8 cellular contexts compared by ENCODE assay signal in the genomic region with DNA sequence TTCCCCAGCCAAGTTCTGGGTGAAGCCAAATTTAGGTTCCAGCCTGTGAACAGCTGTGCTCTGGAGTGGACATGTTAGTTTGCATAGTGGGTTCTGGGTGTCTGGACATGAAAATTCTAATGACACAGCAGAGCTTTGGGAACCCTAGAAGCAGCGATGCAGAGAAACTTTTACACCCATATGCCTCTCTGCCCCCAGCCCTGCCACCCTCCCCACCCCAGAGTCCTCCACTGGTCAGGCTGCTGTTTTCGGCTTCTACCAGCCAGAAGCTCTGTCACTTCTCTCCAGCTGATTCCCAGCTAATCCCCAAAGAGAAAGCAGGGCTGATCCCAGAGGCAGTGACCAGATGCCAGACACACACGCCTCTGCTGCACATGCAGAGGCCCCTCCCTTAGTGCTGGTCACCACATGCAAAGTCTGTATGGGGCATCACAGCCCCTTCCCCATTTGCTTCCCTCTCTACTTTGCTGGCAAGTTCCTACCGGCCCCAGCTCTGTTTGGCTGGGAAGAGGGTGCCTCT. TPM values are rescaled to one million over a fixed set of nuclear protein-coding genes. Genes with fewer than 3 reads are reported as not detected.
DNase-seq lines count a peak whose midpoint lies in the region; ATAC-seq and TF ChIP-seq lines count a peak whose summit lies in the region.

No MANE protein-coding gene starts in this region.

- H3K27me3 ChIP-seq in RWPE2 (ENCODE audit: insufficient read depth, poor library complexity, severe bottlenecking), result no peaks in the 10 kb centered on the region
- no peaks in the 10 kb centered on the region for H3K27me3 ChIP-seq in right cardiac atrium (ENCODE audit: control insufficient read depth, insufficient read depth)
- H3K27me3 ChIP-seq in upper lobe of right lung, result no peaks in the 10 kb centered on the region

- H3K9me3 ChIP-seq in RWPE2 (ENCODE audit: severe bottlenecking) (no peaks in the 10 kb centered on the region), right cardiac atrium (ENCODE audit: control insufficient read depth, low read length) (no peaks in the 10 kb centered on the region), upper lobe of right lung (no peaks in the 10 kb centered on the region)

- intact Hi-C loops in right cardiac atrium (cut with DNase I) (no loop called here), upper lobe of right lung (cut with DNase I) (no loop called here)

- no peak for DNase-seq in RWPE2 (ENCODE audit: low spot score)
- DNase-seq in right cardiac atrium, result peak in 2 of 3 donors; percentile 72 to 77
- DNase-seq in upper lobe of right lung, result no peak
- DNase-seq in activated CD4-positive, CD25-positive, alpha-beta regulatory T cell treated with anti-CD3 and anti-CD28 coated beads, Interleukin-2, amount 50 U/mL, for 72 hours, result no peak
- no peak for DNase-seq in stimulated activated CD4-positive, alpha-beta T cell treated with anti-CD3 and anti-CD28 coated beads, Interleukin-2, amount 100 ng/mL, for 24 hours
- DNase-seq in NCI-H1105 (lab: John Stamatoyannopoulos, UW), result no peak

- no peaks in the 10 kb centered on the region for H3K36me3 ChIP-seq in RWPE2 (ENCODE audit: low read depth)
- no peaks in the 10 kb centered on the region for H3K36me3 ChIP-seq in upper lobe of right lung

- H3K4me3 ChIP-seq in RWPE2 (ENCODE audit: severe bottlenecking) (no peak overlapping the region), right cardiac atrium (ENCODE audit: low read length) (no peak overlapping the region), upper lobe of right lung (no peak overlapping the region)

- H3K4me1 ChIP-seq in RWPE2 (ENCODE audit: insufficient read depth, poor library complexity, severe bottlenecking) (peaks cover 30% of the 10 kb centered on the region), right cardiac atrium (ENCODE audit: control insufficient read depth, insufficient read depth, low read length) (peaks cover 12% of the 10 kb centered on the region), upper lobe of right lung (peaks cover 39% of the 10 kb centered on the region)

- WGBS in right cardiac atrium, result 23% methylated on average over 4 of the region's 4 CpGs

- H3K27ac ChIP-seq in RWPE2 (ENCODE audit: poor library complexity, severe bottlenecking), result peak overlapping the region; percentile 26
- peak overlapping the region; percentile 76 for H3K27ac ChIP-seq in right cardiac atrium (ENCODE audit: low read length)
- H3K27ac ChIP-seq in upper lobe of right lung, result peak overlapping the region; percentile 86

- ATAC-seq in GM18520 (IDR thresholded peaks at IDR 0.05; ENCODE audit: unreplicated experiment), result peak; percentile 25
- peak; percentile 43 for ATAC-seq in HG02678 (IDR thresholded peaks at IDR 0.05; ENCODE audit: unreplicated experiment)
- no peak; the same call in 2 of the 3 replicates for ATAC-seq in RWPE2 (ENCODE audit: low read depth)
- peak; percentile 50 to 71 for ATAC-seq in right cardiac atrium
- peak; percentile 8 for ATAC-seq in upper lobe of right lung

- no peak for TF ChIP-seq CTCF in RWPE2 (IDR thresholded peaks at IDR 0.05; ENCODE audit: poor library complexity, severe bottlenecking)
- no peak for TF ChIP-seq CTCF in upper lobe of right lung (IDR thresholded peaks at IDR 0.05)

RNA-seq across cellular contexts. Expression of gene C10orf105, which starts 8.7 kb away (rescaled TPM):
- total RNA-seq in right cardiac atrium (under 1 TPM in 3 of 4 donors, not detected in 1; 0.14 to 0.36 (median 0.24) TPM), upper lobe of right lung (0.52 TPM)
- 0.09 TPM for polyA plus RNA-seq in right cardiac atrium

RNA-seq across cellular contexts. Expression of gene VSIR, which starts 45.0 kb away (rescaled TPM):
- 10 to 100 TPM; 29.3 to 55.1 (median 34.4) TPM for total RNA-seq in right cardiac atrium
- polyA plus RNA-seq in right cardiac atrium, result 36.8 TPM
- total RNA-seq in upper lobe of right lung, result 128 TPM

Comparison
In these comparisons a context has a peak if more than half of its experiments do, and no peak if none do; other contexts are left out.
1. DNase-seq: peak in right cardiac atrium (2 of 3); none in RWPE2 (single experiment), upper lobe of right lung (single experiment), activated CD4-positive, CD25-positive, alpha-beta regulatory T cell treated with anti-CD3 and anti-CD28 coated beads, Interleukin-2, amount 50 U/mL, for 72 hours (single experiment), stimulated activated CD4-positive, alpha-beta T cell treated with anti-CD3 and anti-CD28 coated beads, Interleukin-2, amount 100 ng/mL, for 24 hours (0 of 2) and NCI-H1105 (single experiment).
2. H3K27ac ChIP-seq: peak in every context shown above with its lines; median percentile 86 in upper lobe of right lung; 76 in right cardiac atrium; 26 in RWPE2.